1 cellular context compared by ENCODE assay signal in genomic region chr22:47175761-47176359, GRCh38.
TF ChIP-seq lines count a peak whose summit lies in the region.

No MANE protein-coding gene starts in this region.

TF ChIP-seq in H1, 55 proteins besides CTCF, POLR2A, EP300 and RAD21:
- TF ChIP-seq SP1 (IDR thresholded peaks at IDR 0.05; ENCODE audit: low read depth, low read length): no peak
- TF ChIP-seq CTBP2 (IDR thresholded peaks at IDR 0.05; ENCODE audit: borderline replicate concordance, insufficient read depth, insufficient read length, low read length): no peak
- TF ChIP-seq USF2 (IDR thresholded peaks at IDR 0.05; ENCODE audit: low read length): no peak
- no peak for TF ChIP-seq RNF2 (IDR thresholded peaks at IDR 0.05; ENCODE audit: borderline replicate concordance, low read depth, low read length, missing control alignments, poor library complexity, severe bottlenecking)
- no peak for TF ChIP-seq YY1 (IDR thresholded peaks at IDR 0.05; ENCODE audit: low read depth, low read length)
- no peak for TF ChIP-seq TAF1 (IDR thresholded peaks at IDR 0.05; ENCODE audit: low read depth, low read length)
- TF ChIP-seq EGR1 (IDR thresholded peaks at IDR 0.05; ENCODE audit: borderline replicate concordance, low read depth, low read length): no peak
- no peak for TF ChIP-seq ATF2 (IDR thresholded peaks at IDR 0.05; ENCODE audit: low read length)
